In the genomic region with DNA sequence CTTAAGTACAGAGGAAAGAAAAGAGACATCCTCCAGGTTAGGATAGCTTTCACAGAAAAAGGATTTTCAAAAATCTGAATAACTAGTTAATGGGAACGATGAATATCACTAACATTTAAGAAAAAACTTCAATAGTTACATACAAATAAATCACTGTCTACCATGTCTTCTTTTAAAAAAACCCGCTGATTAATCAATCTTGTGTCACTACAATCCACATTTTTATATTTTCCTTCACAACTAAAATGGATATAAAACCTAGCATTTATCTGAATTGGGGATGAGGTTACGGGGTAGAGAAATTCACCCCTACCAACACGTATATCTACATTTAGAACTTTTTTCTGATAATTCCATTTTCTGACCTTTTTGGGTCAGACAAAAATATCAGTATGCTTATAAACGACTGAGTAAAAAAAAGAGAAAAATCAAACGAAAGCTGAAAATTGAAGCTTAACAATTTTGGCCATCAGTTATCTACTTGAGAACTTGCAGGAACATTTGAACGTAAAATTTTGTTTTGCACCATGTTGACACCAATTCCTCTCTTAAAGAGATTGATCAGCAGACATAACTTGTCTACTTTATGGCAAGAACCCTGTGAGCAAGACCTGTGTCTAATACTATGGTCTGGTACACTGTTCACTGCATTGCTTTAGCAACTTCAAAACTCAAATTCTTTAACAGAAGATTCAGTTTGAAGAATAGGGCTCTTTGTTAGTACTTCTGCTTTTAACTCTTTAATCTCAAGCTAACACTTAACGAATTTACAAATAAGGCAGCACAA, we compare ENCODE assay signal across 9 cellular contexts.
A peak's percentile ranks its signal among the peaks of the same experiment; 100 is the strongest.
DNase-seq lines count a peak whose midpoint lies in the region; ATAC-seq and TF ChIP-seq lines count a peak whose summit lies in the region.
"Had no signal": no experiment of that assay in that cellular context is flagged by ENCODE, and none has a peak within 500 bp of the region (broad histone marks: within the 10 kb centered on the region; RNA-seq: fewer than 3 reads in every experiment).

No MANE protein-coding gene starts in this region.

- no peaks in the 10 kb centered on the region for H3K9me3 Mint-ChIP-seq in effector memory CD8-positive, alpha-beta T cell

- H3K4me3 ChIP-seq in GM06990 (replicated peaks; ENCODE audit: low read depth, low read length), result peak overlapping the region; percentile 94

- H3K4me3 Mint-ChIP-seq in effector memory CD8-positive, alpha-beta T cell, result peak overlapping the region; percentile 85 to 93

- no peak for ATAC-seq in effector memory CD8-positive, alpha-beta T cell (replicated peaks)
- no peak for ATAC-seq in HG03175 (IDR thresholded peaks at IDR 0.05; ENCODE audit: unreplicated experiment)

- H3K36me3 Mint-ChIP-seq in effector memory CD8-positive, alpha-beta T cell (ENCODE audit: insufficient read depth), result peaks cover 33% of the 10 kb centered on the region

- H3K27me3 Mint-ChIP-seq in effector memory CD8-positive, alpha-beta T cell, result no peaks in the 10 kb centered on the region

- no peak for DNase-seq in GM06990 (ENCODE audit: extremely low read depth, insufficient read length)
- DNase-seq in NAMALWA (ENCODE audit: low spot score), result peak; percentile 34
- DNase-seq in effector memory CD8-positive, alpha-beta T cell, result no peak
- DNase-seq in pons (ENCODE audit: low spot score), result peak; percentile 78
- no peak for DNase-seq in stimulated activated naive CD4-positive, alpha-beta T cell (lab: John Stamatoyannopoulos, UW)
- no peak for DNase-seq in anterior cingulate cortex (lab: John Stamatoyannopoulos, UW)
- DNase-seq in activated CD4-positive, alpha-beta T cell treated with anti-CD3 and anti-CD28 coated beads for 48 hours, result no peak
- DNase-seq: GOT3 had no signal

- peaks cover 43 to 61% of the 10 kb centered on the region in 2 donors for H3K4me1 Mint-ChIP-seq in effector memory CD8-positive, alpha-beta T cell (ENCODE audit: low read depth in 2 of 2)

- peaks cover 8% of the 10 kb centered on the region for H3K36me3 ChIP-seq in GM06990 (ENCODE audit: control insufficient read depth, insufficient read depth, low read length)

- no peaks in the 10 kb centered on the region for H3K27me3 ChIP-seq in GM06990 (replicated peaks; ENCODE audit: control insufficient read depth, insufficient read depth, low read length)

- no peak for TF ChIP-seq CTCF in GM06990 (IDR thresholded peaks at IDR 0.05; ENCODE audit: insufficient read depth, low read length, poor library complexity, severe bottlenecking)

- H3K27ac Mint-ChIP-seq in effector memory CD8-positive, alpha-beta T cell, result peak overlapping the region in 1 of 2 donors; percentile 28

Comparison
In these comparisons a context has a peak if more than half of its experiments do, and no peak if none do; other contexts are left out.
1. DNase-seq: peak in NAMALWA (single experiment) and pons (single experiment); none in GM06990 (single experiment), effector memory CD8-positive, alpha-beta T cell (0 of 3), stimulated activated naive CD4-positive, alpha-beta T cell (0 of 6), anterior cingulate cortex (0 of 58) and activated CD4-positive, alpha-beta T cell treated with anti-CD3 and anti-CD28 coated beads for 48 hours (single experiment).